ENCODE assay signal across 8 cellular contexts in genomic region chr17:65039349-65039988, GRCh38. TPM values are rescaled to one million over a fixed set of nuclear protein-coding genes. Genes with fewer than 3 reads are reported as not detected.
DNase-seq lines count a peak whose midpoint lies in the region; ATAC-seq and TF ChIP-seq lines count a peak whose summit lies in the region.

No MANE protein-coding gene starts in this region.

- H3K27me3 ChIP-seq in esophagus squamous epithelium, result no peaks in the 10 kb centered on the region
- no peaks in the 10 kb centered on the region for H3K27me3 ChIP-seq in dorsolateral prefrontal cortex

- no peaks in the 10 kb centered on the region for H3K9me3 ChIP-seq in esophagus squamous epithelium

- intact Hi-C loops in esophagus squamous epithelium (cut with DNase I) (no loop called here), dorsolateral prefrontal cortex (cut with DNase I) (no loop called here)

- ATAC-seq in GM18873 (IDR thresholded peaks at IDR 0.05; ENCODE audit: low FRiP score, unreplicated experiment) (peak; percentile 45), HG02870 (IDR thresholded peaks at IDR 0.05; ENCODE audit: unreplicated experiment) (peak; percentile 77)

- peaks cover 0 to 15% (median 0%) of the 10 kb centered on the region in 3 donors for H3K36me3 ChIP-seq in esophagus squamous epithelium

- no peak for TF ChIP-seq CTCF in esophagus squamous epithelium (IDR thresholded peaks at IDR 0.05)
- TF ChIP-seq CTCF in dorsolateral prefrontal cortex (IDR thresholded peaks at IDR 0.05 in 54 of 56, conservative IDR thresholded peaks at IDR 0.05 in 2 of 56; ENCODE audit: low read depth in 1 of 56, partially characterized antibody in 56 of 56), result no peak

- WGBS in esophagus squamous epithelium, 2 donors, result 30 to 43% methylated on average over 6 of the region's 6 CpGs

- DNase-seq in T-helper 22 cell (ENCODE audit: low read depth) (peak; percentile 63), esophagus squamous epithelium (lab: John Stamatoyannopoulos, UW) (no peak), NCI-H187 treated with DMSO at 0.1 percent for 48 hours (lab: John Stamatoyannopoulos, UW) (no peak), dorsolateral prefrontal cortex (no peak), NCI-H1930 (lab: John Stamatoyannopoulos, UW) (no peak), LoVo (ENCODE audit: low spot score) (no peak)

- peaks cover 34 to 99% (median 49%) of the 10 kb centered on the region in 3 donors for H3K4me1 ChIP-seq in esophagus squamous epithelium

- H3K27ac ChIP-seq in esophagus squamous epithelium, result peak overlapping the region; percentile 15 to 68 (median 60)
- peak overlapping the region in 4 of 59 donors; percentile 12 to 30 (median 28) for H3K27ac ChIP-seq in dorsolateral prefrontal cortex

- no peak for TF ChIP-seq POLR2A in esophagus squamous epithelium (IDR thresholded peaks at IDR 0.05)

- H3K4me3 ChIP-seq in esophagus squamous epithelium (peak overlapping the region in 1 of 4 donors; percentile 7), dorsolateral prefrontal cortex (no peak overlapping the region)

RNA-seq across cellular contexts. Expression of gene GNA13, which starts 17.1 kb away (rescaled TPM):
- 10 to 100 TPM; 21.3 to 43.1 (median 35.7) TPM for total RNA-seq in esophagus squamous epithelium
- 10 to 100 TPM; 27.3 to 72.4 (median 40.6) TPM for total RNA-seq in dorsolateral prefrontal cortex
